ENCODE assay signal across 26 cellular contexts in genomic region chr21:35450830-35451229, GRCh38.
DNase-seq lines count a peak whose midpoint lies in the region; ATAC-seq, FAIRE-seq and TF ChIP-seq lines count a peak whose summit lies in the region.
"Had no signal": no experiment of that assay in that cellular context is flagged by ENCODE, and none has a peak within 500 bp of the region (broad histone marks: within the 10 kb centered on the region; RNA-seq: fewer than 3 reads in every experiment).

No MANE protein-coding gene starts in this region.

- no peak for TF ChIP-seq EP300 in K562 (IDR thresholded peaks at IDR 0.05; ENCODE audit: low read length)

- no peak for ATAC-seq in natural killer cell treated with Interleukin-12 subunit alpha and Interleukin-12 subunit beta and Interleukin-15 and Interleukin-18, amount 100 ng/mL, for 72 hours
- no peak for ATAC-seq in natural killer cell
- ATAC-seq in K562 = no peak
- ATAC-seq: GM12878 had no signal

- POLR2A ChIA-PET in K562 (lab: Yijun Ruan, JAX) = no interaction called here

- in situ Hi-C loops in K562 (cut with MboI) = no loop called here

- no peaks in the 10 kb centered on the region for H4K20me1 ChIP-seq in K562 (replicated peaks; ENCODE audit: control insufficient read depth, insufficient read depth, low read length)
- H4K20me1 ChIP-seq: BLaER1 had no signal

- no peak overlapping the region for H3K9ac ChIP-seq in K562 (ENCODE audit: insufficient read depth in 1 of 2, low read depth in 2 of 2, low read length in 2 of 2)
- H3K9ac ChIP-seq: BLaER1 had no signal

- peaks cover 7% of the 10 kb centered on the region for H3K9me3 Mint-ChIP-seq in natural killer cell treated with Interleukin-12 subunit alpha and Interleukin-12 subunit beta and Interleukin-15 and Interleukin-18, amount 100 ng/mL, for 72 hours
- H3K9me3 Mint-ChIP-seq in natural killer cell = peaks cover 0 to 3% of the 10 kb centered on the region in 2 donors

- no peaks in the 10 kb centered on the region for H3K36me3 ChIP-seq in K562 (ENCODE audit: control insufficient read depth, insufficient read depth, low read length)
- H3K36me3 ChIP-seq: BE2C, BLaER1 had no signal

- no peak for TF ChIP-seq CTCF in natural killer cell (IDR thresholded peaks at IDR 0.05)
- no peak for TF ChIP-seq CTCF in K562 (IDR thresholded peaks at IDR 0.05 in 2 of 3, conservative IDR thresholded peaks at IDR 0.05 in 1 of 3; ENCODE audit: insufficient read depth in 2 of 3, low read depth in 1 of 3, low read length in 3 of 3)

- no peak for TF ChIP-seq RAD21 in K562 (CRISPR knock-in tag; conservative IDR thresholded peaks at IDR 0.05 in 1 of 2, IDR thresholded peaks at IDR 0.05 in 1 of 2)

- no TSS peak for BruUV-seq in K562 (replicated peaks; lab: Mats Ljungman, UMichigan)

- H3K79me2 ChIP-seq in K562 (ENCODE audit: control insufficient read depth, insufficient read depth, low read length) = no peaks in the 10 kb centered on the region

- H3K9me3 ChIP-seq in K562 (replicated peaks; ENCODE audit: control insufficient read depth, insufficient read depth, low read depth, low read length) = no peaks in the 10 kb centered on the region

- peaks cover 19% of the 10 kb centered on the region for H3K36me3 Mint-ChIP-seq in natural killer cell treated with Interleukin-12 subunit alpha and Interleukin-12 subunit beta and Interleukin-15 and Interleukin-18, amount 100 ng/mL, for 72 hours
- H3K36me3 Mint-ChIP-seq in natural killer cell = peaks cover 8% of the 10 kb centered on the region
- H3K36me3 Mint-ChIP-seq: CD14-positive monocyte; CD4-positive, CD25-positive, alpha-beta regulatory T cell had no signal

- whole genome bisulfite sequencing in K562 (ENCODE audit: insufficient coverage, low coverage, missing lambda C conversion rate) = 75% methylated on average over 4 of the region's 4 CpGs

- H3K4me3 Mint-ChIP-seq in natural killer cell treated with Interleukin-12 subunit alpha and Interleukin-12 subunit beta and Interleukin-15 and Interleukin-18, amount 100 ng/mL, for 72 hours = peak overlapping the region; percentile 38
- no peak overlapping the region for H3K4me3 Mint-ChIP-seq in natural killer cell
- H3K4me3 Mint-ChIP-seq: CD14-positive monocyte; CD4-positive, alpha-beta memory T cell; CD4-positive, CD25-positive, alpha-beta regulatory T cell; CD8-positive, alpha-beta memory T cell had no signal

- FAIRE-seq in K562 (lab: Jason Lieb, UNC) = no peak
- FAIRE-seq: A204.1, GM12878, GM12892, GM18507 had no signal

- no peaks in the 10 kb centered on the region for H3K9me1 ChIP-seq in K562 (ENCODE audit: control insufficient read depth, insufficient read depth, low read length)

- no peak for TF ChIP-seq POLR2A in K562 (conservative IDR thresholded peaks at IDR 0.05)

- no peak overlapping the region for H3K27ac ChIP-seq in K562 (ENCODE audit: extremely low read depth, low read depth, low read length)
- H3K27ac ChIP-seq: BLaER1 had no signal

- H3K4me1 ChIP-seq in K562 (replicated peaks in 1 of 2; ENCODE audit: control insufficient read depth in 2 of 2, insufficient read depth in 2 of 2, low read length in 2 of 2) = no peaks in the 10 kb centered on the region
- H3K4me1 ChIP-seq: BE2C, BLaER1 had no signal

- peak overlapping the region in 1 of 2 donors; percentile 65 for H3K27ac Mint-ChIP-seq in natural killer cell treated with Interleukin-12 subunit alpha and Interleukin-12 subunit beta and Interleukin-15 and Interleukin-18, amount 100 ng/mL, for 72 hours
- no peak overlapping the region for H3K27ac Mint-ChIP-seq in natural killer cell
- H3K27ac Mint-ChIP-seq: CD14-positive monocyte; CD4-positive, alpha-beta memory T cell; CD8-positive, alpha-beta memory T cell had no signal

- H3K4me1 Mint-ChIP-seq in natural killer cell treated with Interleukin-12 subunit alpha and Interleukin-12 subunit beta and Interleukin-15 and Interleukin-18, amount 100 ng/mL, for 72 hours (ENCODE audit: low read depth in 2 of 2) = peaks cover 3 to 5% of the 10 kb centered on the region in 2 donors
- no peaks in the 10 kb centered on the region for H3K4me1 Mint-ChIP-seq in natural killer cell
- H3K4me1 Mint-ChIP-seq: CD14-positive monocyte; CD4-positive, alpha-beta memory T cell; CD8-positive, alpha-beta memory T cell had no signal

- H3K4me3 ChIP-seq in K562 = no peak overlapping the region
- H3K4me3 ChIP-seq: BLaER1, GM12878 had no signal

- no peaks in the 10 kb centered on the region for H3K27me3 ChIP-seq in K562 (ENCODE audit: control insufficient read depth in 2 of 2, insufficient read depth in 2 of 2, low read length in 2 of 2)
- H3K27me3 ChIP-seq: BE2C, BLaER1 had no signal

- intact Hi-C loops in natural killer cell (cut with micrococcal nuclease) = no loop called here
- intact Hi-C loops in K562 (cut with micrococcal nuclease) = no loop called here

- no peak overlapping the region for H3K4me2 ChIP-seq in K562 (ENCODE audit: insufficient read depth, low read length)
- H3K4me2 ChIP-seq: BLaER1 had no signal

- H3K27me3 Mint-ChIP-seq in natural killer cell treated with Interleukin-12 subunit alpha and Interleukin-12 subunit beta and Interleukin-15 and Interleukin-18, amount 100 ng/mL, for 72 hours = no peaks in the 10 kb centered on the region
- peaks cover 3 to 16% of the 10 kb centered on the region in 2 donors for H3K27me3 Mint-ChIP-seq in natural killer cell (ENCODE audit: low read depth in 2 of 2)

- CTCF ChIA-PET in K562 (lab: Yijun Ruan, JAX; ENCODE audit: low intra/inter-chr PET ratio) = no interaction called here

- H2AFZ ChIP-seq in K562 (ENCODE audit: low read depth, low read length) = no peak overlapping the region

- DNase-seq in natural killer cell treated with Interleukin-12 subunit alpha and Interleukin-12 subunit beta and Interleukin-15 and Interleukin-18, amount 100 ng/mL, for 72 hours (ENCODE audit: low spot score) = no peak
- DNase-seq in natural killer cell (no peak), K562 (ENCODE audit: extremely low read depth in 1 of 4, low spot score in 3 of 4) (no peak), foreskin melanocyte (no peak), UCSD-AML1 (lab: John Stamatoyannopoulos, UW; ENCODE audit: unreplicated experiment) (no peak)
- DNase-seq: 8988T; ACHN; BE2C; C1 segment of cervical spinal cord; CD4-positive, alpha-beta memory T cell; CD4-positive, CD25-positive, alpha-beta regulatory T cell; CD8-positive, alpha-beta memory T cell; COR-L47; DMS 273 treated with DMSO at 0.1 percent for 48 hours; DMS153; DMS53; DMS79; DND-41; EL; GDM1 had no signal

TF ChIP-seq in K562, 482 proteins besides CTCF, POLR2A, EP300 and RAD21 (continues in another document):
- TF ChIP-seq CGGBP1 (CRISPR knock-in tag; IDR thresholded peaks at IDR 0.05) = no peak
- no peak for TF ChIP-seq U2AF1 (optimal IDR thresholded peaks at IDR 0.05; ENCODE audit: low read depth, low read length)
- no peak for TF ChIP-seq ZNF197 (CRISPR knock-in tag; IDR thresholded peaks at IDR 0.05; ENCODE audit: low read depth)
- TF ChIP-seq SMARCB1 (IDR thresholded peaks at IDR 0.05; ENCODE audit: insufficient read length, low read depth) = no peak
- TF ChIP-seq RBM15 (IDR thresholded peaks at IDR 0.05; ENCODE audit: insufficient read depth, low read length) = no peak
- TF ChIP-seq E2F3 (CRISPR knock-in tag; IDR thresholded peaks at IDR 0.05) = no peak
- no peak for TF ChIP-seq KDM4B (IDR thresholded peaks at IDR 0.05; ENCODE audit: borderline replicate concordance in 2 of 2, low read depth in 1 of 2)
- TF ChIP-seq ELF4 (CRISPR knock-in tag; IDR thresholded peaks at IDR 0.05) = no peak
- TF ChIP-seq KAT2B (IDR thresholded peaks at IDR 0.05; ENCODE audit: low read depth, low read length) = no peak
- no peak for TF ChIP-seq TBP (optimal IDR thresholded peaks at IDR 0.05; ENCODE audit: low read depth, low read length)
- no peak for TF ChIP-seq PPARD (CRISPR knock-in tag; IDR thresholded peaks at IDR 0.05)
- no peak for TF ChIP-seq CBFA2T2 (conservative IDR thresholded peaks at IDR 0.05)
- TF ChIP-seq CBX3 (IDR thresholded peaks at IDR 0.05; ENCODE audit: borderline replicate concordance in 1 of 2, low read length in 2 of 2) = peak in 1 of 2 experiments; percentile 54; a peak in 1 of 3 replicates
- TF ChIP-seq RFX7 (CRISPR knock-in tag; IDR thresholded peaks at IDR 0.05) = no peak
- TF ChIP-seq ZBTB7A (IDR thresholded peaks at IDR 0.05; ENCODE audit: borderline replicate concordance, control insufficient read depth, low read depth, low read length) = no peak
- TF ChIP-seq TRIM28 (IDR thresholded peaks at IDR 0.05) = peak; percentile 72; the same call in 1 of the 2 replicates
- TF ChIP-seq NFE2 (IDR thresholded peaks at IDR 0.05; ENCODE audit: low read depth) = no peak
- no peak for TF ChIP-seq NBN (IDR thresholded peaks at IDR 0.05; ENCODE audit: low read depth)
- TF ChIP-seq CEBPZ (IDR thresholded peaks at IDR 0.05; ENCODE audit: borderline replicate concordance, low read depth, low read length) = peak; percentile 63
- TF ChIP-seq ZNF224 (CRISPR knock-in tag; IDR thresholded peaks at IDR 0.05) = no peak
